13 cellular contexts compared by ENCODE assay signal in genomic region chr1:202141468-202141867, GRCh38. TPM values are rescaled to one million over a fixed set of nuclear protein-coding genes. Genes with fewer than 3 reads are reported as not detected.
A peak's percentile ranks its signal among the peaks of the same experiment; 100 is the strongest.
DNase-seq lines count a peak whose midpoint lies in the region; ATAC-seq and TF ChIP-seq lines count a peak whose summit lies in the region.
"Not testable (repeated sequence)": the region's sequence is repeated elsewhere in the genome, so short reads cannot be mapped to it uniquely, and the experiment has no call there.
"Had no signal": no experiment of that assay in that cellular context is flagged by ENCODE, and none has a peak within 500 bp of the region (broad histone marks: within the 10 kb centered on the region; RNA-seq: fewer than 3 reads in every experiment).

No MANE protein-coding gene starts in this region.

- H3K36me3 Mint-ChIP-seq in CD8-positive, alpha-beta memory T cell, result peaks cover 0 to 37% (median 2%) of the 10 kb centered on the region in 3 donors
- not testable (repeated sequence) for H3K36me3 Mint-ChIP-seq in T-cell; activated naive CD8-positive, alpha-beta T cell
- peaks cover 74% of the 10 kb centered on the region for H3K36me3 Mint-ChIP-seq in dendritic cell treated with granulocyte-macrophage colony-stimulating factor and Interleukin-4, amounts not matched to agents 40 ng/mL and 50 ng/mL, for 4 days (ENCODE audit: low read depth)
- H3K36me3 Mint-ChIP-seq in naive thymus-derived CD8-positive, alpha-beta T cell, result peaks cover 0 to 28% (median 0%) of the 10 kb centered on the region in 3 donors

- H3K9me3 Mint-ChIP-seq in CD8-positive, alpha-beta memory T cell; T-cell; activated naive CD8-positive, alpha-beta T cell (ENCODE audit: low read depth); dendritic cell treated with granulocyte-macrophage colony-stimulating factor and Interleukin-4, amounts not matched to agents 40 ng/mL and 50 ng/mL, for 4 days; naive thymus-derived CD8-positive, alpha-beta T cell: not testable (repeated sequence)

- H3K27me3 Mint-ChIP-seq in CD8-positive, alpha-beta memory T cell; T-cell; activated naive CD8-positive, alpha-beta T cell; dendritic cell treated with granulocyte-macrophage colony-stimulating factor and Interleukin-4, amounts not matched to agents 40 ng/mL and 50 ng/mL, for 4 days; naive thymus-derived CD8-positive, alpha-beta T cell: not testable (repeated sequence)

- peak overlapping the region in 7 of 8 donors; percentile 5 to 97 (median 52) for H3K27ac Mint-ChIP-seq in CD8-positive, alpha-beta memory T cell
- peak overlapping the region; percentile 55 to 71 for H3K27ac Mint-ChIP-seq in T-cell
- peak overlapping the region; percentile 61 for H3K27ac Mint-ChIP-seq in activated naive CD8-positive, alpha-beta T cell
- peak overlapping the region; percentile 98 for H3K27ac Mint-ChIP-seq in dendritic cell treated with granulocyte-macrophage colony-stimulating factor and Interleukin-4, amounts not matched to agents 40 ng/mL and 50 ng/mL, for 4 days
- peak overlapping the region in 7 of 10 donors; percentile 1 to 93 (median 48) for H3K27ac Mint-ChIP-seq in naive thymus-derived CD8-positive, alpha-beta T cell

- H2AFZ ChIP-seq in osteoblast (ENCODE audit: low read length), result not testable (repeated sequence)

- H3K4me3 ChIP-seq in BLaER1 treated with 17β-estradiol and CSF1 and Interleukin-3, amounts not matched to agents 10 nM and 100 nM; CD8-positive, alpha-beta memory T cell (ENCODE audit: low read length); osteoblast (ENCODE audit: insufficient read depth, low read length): not testable (repeated sequence)

- DNase-seq in CD8-positive, alpha-beta memory T cell; T-cell; naive thymus-derived CD8-positive, alpha-beta T cell: not testable (repeated sequence)
- peak; percentile 50 for DNase-seq in osteoblast (ENCODE audit: insufficient read length, low spot score, missing footprints)

- not testable (repeated sequence) for H3K27ac ChIP-seq in BLaER1 treated with 17β-estradiol and CSF1 and Interleukin-3, amounts not matched to agents 10 nM and 100 nM; CD8-positive, alpha-beta memory T cell (ENCODE audit: low read depth, low read length); osteoblast (ENCODE audit: low read depth, low read length)

- peaks cover 45 to 64% (median 56%) of the 10 kb centered on the region in 11 experiments for H3K36me3 ChIP-seq in BLaER1 treated with 17β-estradiol and CSF1 and Interleukin-3, amounts not matched to agents 10 nM and 100 nM
- not testable (repeated sequence) for H3K36me3 ChIP-seq in CD8-positive, alpha-beta memory T cell (ENCODE audit: insufficient read depth, low read length); osteoblast (ENCODE audit: insufficient read depth, low read length)

- CTCF ChIA-PET in CD8-positive, alpha-beta memory T cell (lab: Charles Lee), result interaction anchor here (4.0 kb wide), 1 partner anchor 20 kb away, joined by 23 read pairs; the partner anchor contains the start of gene PTPN7
- CTCF ChIA-PET in T-cell (lab: Charles Lee), result interaction anchor here (0.7 to 1.2 kb wide), 2 partner anchors 14 to 168 kb away, joined by 3 read pairs; no protein-coding TSS in a partner anchor

- intact Hi-C loops in dendritic cell treated with granulocyte-macrophage colony-stimulating factor and Interleukin-4, amounts not matched to agents 40 ng/mL and 50 ng/mL, for 4 days (cut with micrococcal nuclease), result not testable (repeated sequence)

- peaks cover 34 to 58% (median 46%) of the 10 kb centered on the region in 10 experiments for H3K4me1 ChIP-seq in BLaER1 treated with 17β-estradiol and CSF1 and Interleukin-3, amounts not matched to agents 10 nM and 100 nM
- peaks cover 21% of the 10 kb centered on the region for H3K4me1 ChIP-seq in CD8-positive, alpha-beta memory T cell (ENCODE audit: insufficient read depth, low read length)
- H3K4me1 ChIP-seq in osteoblast (ENCODE audit: insufficient read depth, low read length), result peaks cover 15% of the 10 kb centered on the region

- peaks cover 38 to 60% (median 52%) of the 10 kb centered on the region in 3 donors for H3K4me1 Mint-ChIP-seq in CD8-positive, alpha-beta memory T cell
- H3K4me1 Mint-ChIP-seq in T-cell, result peaks cover 21 to 48% (median 40%) of the 10 kb centered on the region in 3 donors
- peaks cover 37% of the 10 kb centered on the region for H3K4me1 Mint-ChIP-seq in activated naive CD8-positive, alpha-beta T cell (ENCODE audit: low read depth)
- H3K4me1 Mint-ChIP-seq in dendritic cell treated with granulocyte-macrophage colony-stimulating factor and Interleukin-4, amounts not matched to agents 40 ng/mL and 50 ng/mL, for 4 days (ENCODE audit: low read depth), result peaks cover 65% of the 10 kb centered on the region
- peaks cover 11 to 52% (median 38%) of the 10 kb centered on the region in 4 donors for H3K4me1 Mint-ChIP-seq in naive thymus-derived CD8-positive, alpha-beta T cell

- H3K4me2 ChIP-seq in BLaER1 treated with 17β-estradiol and CSF1 and Interleukin-3, amounts not matched to agents 10 nM and 100 nM, result peak overlapping the region in 7 of 11 experiments; percentile 91 to 99 (median 96); a peak in 13 of 22 replicates
- H3K4me2 ChIP-seq in osteoblast (ENCODE audit: insufficient read depth, low read length), result not testable (repeated sequence)

- peak overlapping the region in 2 of 7 donors; percentile 9 to 95 for H3K4me3 Mint-ChIP-seq in CD8-positive, alpha-beta memory T cell
- peak overlapping the region in 1 of 3 donors; percentile 98 for H3K4me3 Mint-ChIP-seq in T-cell
- not testable (repeated sequence) for H3K4me3 Mint-ChIP-seq in activated naive CD8-positive, alpha-beta T cell
- peak overlapping the region; percentile 98 for H3K4me3 Mint-ChIP-seq in dendritic cell treated with granulocyte-macrophage colony-stimulating factor and Interleukin-4, amounts not matched to agents 40 ng/mL and 50 ng/mL, for 4 days
- H3K4me3 Mint-ChIP-seq in naive thymus-derived CD8-positive, alpha-beta T cell, result peak overlapping the region in 2 of 10 donors; percentile 37 to 39

- H4K20me1 ChIP-seq in BLaER1 treated with 17β-estradiol and CSF1 and Interleukin-3, amounts not matched to agents 10 nM and 100 nM, result peaks cover 69 to 88% (median 78%) of the 10 kb centered on the region in 11 experiments
- peaks cover 49% of the 10 kb centered on the region for H4K20me1 ChIP-seq in osteoblast (ENCODE audit: insufficient read depth, low read length)

- not testable (repeated sequence) for H3K27me3 ChIP-seq in BLaER1 treated with 17β-estradiol and CSF1 and Interleukin-3, amounts not matched to agents 10 nM and 100 nM; CD8-positive, alpha-beta memory T cell (ENCODE audit: insufficient read depth, low read length, poor library complexity, severe bottlenecking); osteoblast (ENCODE audit: insufficient read depth, low read length)

- POLR2A ChIA-PET in CD8-positive, alpha-beta memory T cell (lab: Charles Lee); T-cell (lab: Charles Lee); naive thymus-derived CD8-positive, alpha-beta T cell (lab: Charles Lee): not testable (repeated sequence)

- not testable (repeated sequence) for TF ChIP-seq CTCF in osteoblast (IDR thresholded peaks at IDR 0.05; ENCODE audit: extremely low read depth, low read depth, low read length)

- peaks cover 73% of the 10 kb centered on the region for H3K79me2 ChIP-seq in osteoblast (ENCODE audit: insufficient read depth, low read length)

- not testable (repeated sequence) for H3K9me3 ChIP-seq in BLaER1 treated with 17β-estradiol and CSF1 and Interleukin-3, amounts not matched to agents 10 nM and 100 nM (replicated peaks in 1 of 11); CD8-positive, alpha-beta memory T cell (ENCODE audit: low read length); osteoblast (ENCODE audit: low read depth, low read length)

- ATAC-seq in T-cell (replicated peaks in 1 of 4); naive thymus-derived CD8-positive, alpha-beta T cell: not testable (repeated sequence)

- peak overlapping the region in 2 of 11 experiments; percentile 96 to 97; a peak in 1 of 22 replicates for H3K9ac ChIP-seq in BLaER1 treated with 17β-estradiol and CSF1 and Interleukin-3, amounts not matched to agents 10 nM and 100 nM

RNA-seq across cellular contexts. Expression of gene ARL8A, which starts 3.1 kb away (rescaled TPM):
- 10 to 100 TPM; 50.2 to 51.4 TPM for total RNA-seq in CD8-positive, alpha-beta memory T cell
- polyA plus RNA-seq in CD8-positive, alpha-beta memory T cell, result 12.3 TPM
- 10 to 100 TPM; 37.8 to 70.2 (median 50.9) TPM for total RNA-seq in T-cell
- 10 to 100 TPM; 43.3 to 50.0 TPM for total RNA-seq in naive thymus-derived CD8-positive, alpha-beta T cell
- 1 to 10 TPM; 4.9 to 6.4 (median 5.6) TPM for polyA plus RNA-seq in naive thymus-derived CD8-positive, alpha-beta T cell
- total RNA-seq in osteoblast, result 24.2 and 25.0 TPM in 2 replicates

RNA-seq across cellular contexts. Expression of gene GPR37L1, which starts 18.8 kb away (rescaled TPM):
- not detected for total RNA-seq in CD8-positive, alpha-beta memory T cell
- polyA plus RNA-seq in CD8-positive, alpha-beta memory T cell, result 0.08 TPM
- total RNA-seq in T-cell, result not detected
- total RNA-seq in naive thymus-derived CD8-positive, alpha-beta T cell, result not detected
- under 1 TPM in 2 of 3 donors, not detected in 1; 0.02 to 0.19 TPM for polyA plus RNA-seq in naive thymus-derived CD8-positive, alpha-beta T cell
- total RNA-seq in osteoblast, result not detected in 2 replicates
- total RNA-seq: A673; CD4-positive, alpha-beta memory T cell; G401; IMR-90 had no signal
- polyA plus RNA-seq: AG04450 had no signal

RNA-seq across cellular contexts. Expression of gene PTPN7, which starts 18.9 kb away (rescaled TPM):
- 100 to 1,000 TPM; 446 to 449 TPM for total RNA-seq in CD8-positive, alpha-beta memory T cell
- 91.4 TPM for polyA plus RNA-seq in CD8-positive, alpha-beta memory T cell
- total RNA-seq in T-cell (100 to 1,000 TPM in 1 of 5 donors, 10 to 100 TPM in 4; 67.1 to 124 (median 71.7) TPM), osteoblast (not detected in 2 replicates)
- total RNA-seq in naive thymus-derived CD8-positive, alpha-beta T cell, result 10 to 100 TPM; 35.9 to 37.4 TPM
- polyA plus RNA-seq in naive thymus-derived CD8-positive, alpha-beta T cell, result 10 to 100 TPM; 37.7 to 44.4 (median 39.1) TPM
- total RNA-seq: G401, IMR-90 had no signal
- polyA plus RNA-seq: AG04450 had no signal

RNA-seq across cellular contexts. Expression of gene LGR6, which starts 52.1 kb away (rescaled TPM):
- under 1 TPM; 0.40 to 0.53 TPM for total RNA-seq in CD8-positive, alpha-beta memory T cell
- polyA plus RNA-seq in CD8-positive, alpha-beta memory T cell, result 3.1 TPM
- total RNA-seq in T-cell (10 to 100 TPM in 1 of 5 donors, 1 to 10 TPM in 3, under 1 TPM in 1; 0.58 to 13.1 (median 1.8) TPM), osteoblast (not detected in 2 replicates)
- under 1 TPM; 0.25 to 0.47 TPM for total RNA-seq in naive thymus-derived CD8-positive, alpha-beta T cell
- 1 to 10 TPM in 1 of 3 donors, not detected in 2; 6.2 TPM for polyA plus RNA-seq in naive thymus-derived CD8-positive, alpha-beta T cell
- total RNA-seq: A673, G401, GM12878, IMR-90 had no signal
- polyA plus RNA-seq: AG04450, GM12878, IMR-90 had no signal

Comparison
In these comparisons a context has a peak if more than half of its experiments do, and no peak if none do; other contexts are left out.
1. H3K27ac Mint-ChIP-seq: peak in every context shown above with its lines; median percentile 98 in dendritic cell treated with granulocyte-macrophage colony-stimulating factor and Interleukin-4, amounts not matched to agents 40 ng/mL and 50 ng/mL, for 4 days; 63 in T-cell; 61 in activated naive CD8-positive, alpha-beta T cell; 52 in CD8-positive, alpha-beta memory T cell; 48 in naive thymus-derived CD8-positive, alpha-beta T cell.
2. RNA of gene PTPN7, which starts 18.9 kb away (total RNA-seq): 446 to 449 TPM in CD8-positive, alpha-beta memory T cell, 67.1 to 124 TPM in T-cell and 35.9 to 37.4 TPM in naive thymus-derived CD8-positive, alpha-beta T cell; not detected in osteoblast; every median in the first group is over 10 times any median in the second.